ENCODE assay signal across 23 cellular contexts in the genomic region with DNA sequence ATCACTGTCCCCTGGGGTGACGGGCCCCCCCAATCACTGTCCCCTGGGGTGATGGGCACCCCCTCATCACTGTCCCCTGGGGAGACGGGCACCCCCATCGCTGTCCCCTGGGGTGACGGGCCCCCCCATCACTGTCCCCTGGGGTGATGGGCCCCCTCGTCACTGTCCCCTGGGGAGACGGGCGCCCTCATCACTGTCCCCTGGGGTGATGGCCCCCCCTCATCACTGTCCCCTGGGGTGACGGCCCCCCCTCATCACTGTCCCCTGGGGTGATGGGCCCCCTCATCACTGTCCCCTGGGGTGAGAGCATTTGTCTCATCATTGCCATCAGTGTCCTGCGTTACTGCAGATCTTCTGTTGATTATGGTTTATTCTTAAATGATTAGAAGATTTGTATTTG. TPM values are rescaled to one million over a fixed set of nuclear protein-coding genes. Genes with fewer than 3 reads are reported as not detected.
"Had no signal": no experiment of that assay in that cellular context is flagged by ENCODE, and none has a peak within 500 bp of the region (broad histone marks: within the 10 kb centered on the region; RNA-seq: fewer than 3 reads in every experiment).

No MANE protein-coding gene starts in this region.

- H3K36me3 ChIP-seq: transverse colon, uterus had no signal

- H3K9me3 ChIP-seq: esophagus muscularis mucosa, lower lobe of right lung, prostate gland, right atrium auricular region, sigmoid colon, suprapubic skin, transverse colon, upper lobe of right lung, uterus had no signal

- DNase-seq: dermis blood vessel endothelial cell; effector memory CD4-positive, alpha-beta T cell; foreskin keratinocyte; hypothalamus; immature natural killer cell; islet precursor cell; lower lobe of right lung; sigmoid colon; stimulated activated CD4-positive, alpha-beta T cell treated with anti-CD3 and anti-CD28 coated beads, Interleukin-4, amount 100 ng/mL, for 4 hours; stimulated activated naive CD4-positive, alpha-beta T cell; stimulated activated naive CD8-positive, alpha-beta T cell treated with anti-CD3 and anti-CD28 coated beads, Interleukin-15, amount 100 ng/mL, for 72 hours; transverse colon; upper lobe of right lung; uterus had no signal

- H3K27me3 Mint-ChIP-seq: natural killer cell treated with Interleukin-12 subunit alpha and Interleukin-12 subunit beta and Interleukin-15 and Interleukin-18, amount 100 ng/mL, for 72 hours; stimulated activated naive CD8-positive, alpha-beta T cell treated with anti-CD3 and anti-CD28 coated beads, Interleukin-15, amount 100 ng/mL, for 72 hours had no signal

- H3K4me3 ChIP-seq: coronary artery, esophagus muscularis mucosa, lower lobe of right lung, prostate gland, right atrium auricular region, sigmoid colon, suprapubic skin, transverse colon, upper lobe of right lung, uterus had no signal

- H3K36me3 Mint-ChIP-seq: immature natural killer cell; natural killer cell treated with Interleukin-12 subunit alpha and Interleukin-12 subunit beta and Interleukin-15 and Interleukin-18, amount 100 ng/mL, for 72 hours had no signal

- H3K4me1 ChIP-seq: foreskin keratinocyte, prostate gland, uterus had no signal

- FAIRE-seq: endothelial cell of umbilical vein had no signal

- H3K27me3 ChIP-seq: esophagus muscularis mucosa, foreskin keratinocyte, right atrium auricular region, sigmoid colon, suprapubic skin, transverse colon, upper lobe of right lung, uterus had no signal

- H3K27ac Mint-ChIP-seq: immature natural killer cell; natural killer cell treated with Interleukin-12 subunit alpha and Interleukin-12 subunit beta and Interleukin-15 and Interleukin-18, amount 100 ng/mL, for 72 hours; stimulated activated naive CD8-positive, alpha-beta T cell treated with anti-CD3 and anti-CD28 coated beads, Interleukin-15, amount 100 ng/mL, for 72 hours had no signal

- H3K9me3 Mint-ChIP-seq: immature natural killer cell; natural killer cell treated with Interleukin-12 subunit alpha and Interleukin-12 subunit beta and Interleukin-15 and Interleukin-18, amount 100 ng/mL, for 72 hours; neural crest cell; stimulated activated naive CD8-positive, alpha-beta T cell treated with anti-CD3 and anti-CD28 coated beads, Interleukin-15, amount 100 ng/mL, for 72 hours had no signal

- ATAC-seq: foreskin keratinocyte; left ventricle myocardium superior; lower lobe of right lung; natural killer cell treated with Interleukin-12 subunit alpha and Interleukin-12 subunit beta and Interleukin-15 and Interleukin-18, amount 100 ng/mL, for 72 hours; upper lobe of right lung had no signal

- H3K4me3 Mint-ChIP-seq: immature natural killer cell; natural killer cell treated with Interleukin-12 subunit alpha and Interleukin-12 subunit beta and Interleukin-15 and Interleukin-18, amount 100 ng/mL, for 72 hours; neural crest cell; stimulated activated naive CD8-positive, alpha-beta T cell treated with anti-CD3 and anti-CD28 coated beads, Interleukin-15, amount 100 ng/mL, for 72 hours had no signal

- H3K27ac ChIP-seq: coronary artery, esophagus muscularis mucosa, foreskin keratinocyte, lower lobe of right lung, prostate gland, right atrium auricular region, sigmoid colon, suprapubic skin, transverse colon, upper lobe of right lung, uterus had no signal

RNA-seq across cellular contexts. Expression of gene TEX22, which starts 45.2 kb away (rescaled TPM):
- total RNA-seq: sigmoid colon had no signal
